In genomic region chr9:73269430-73270101, GRCh38 we compare ENCODE assay signal across 9 cellular contexts.
DNase-seq lines count a peak whose midpoint lies in the region; ATAC-seq and TF ChIP-seq lines count a peak whose summit lies in the region.
"Had no signal": no experiment of that assay in that cellular context is flagged by ENCODE, and none has a peak within 500 bp of the region (broad histone marks: within the 10 kb centered on the region; RNA-seq: fewer than 3 reads in every experiment).

No MANE protein-coding gene starts in this region.

- H3K27me3 ChIP-seq in endodermal cell (ENCODE audit: control insufficient read depth, insufficient read depth, low read length, poor library complexity, severe bottlenecking): peaks cover 14% of the 10 kb centered on the region

- H3K9me3 ChIP-seq in endodermal cell (ENCODE audit: control insufficient read depth, low read length): no peaks in the 10 kb centered on the region

- 0 to 35% methylated on average over 1 to 4 of the region's 4 CpGs for WGBS in endodermal cell (ENCODE audit: insufficient coverage in 1 of 2, insufficient read length in 1 of 2), 2 experiments

- peak overlapping the region; percentile 41 for H3K27ac Mint-ChIP-seq in endodermal cell
- H3K27ac Mint-ChIP-seq in osteocyte (ENCODE audit: unreplicated experiment): no peak overlapping the region
- H3K27ac Mint-ChIP-seq: T-helper 17 cell had no signal

- no peak overlapping the region for H3K27ac ChIP-seq in endodermal cell (ENCODE audit: low read depth, low read length)

- H3K27me3 Mint-ChIP-seq in endodermal cell (ENCODE audit: insufficient read depth): peaks cover 6% of the 10 kb centered on the region
- peaks cover 2% of the 10 kb centered on the region for H3K27me3 Mint-ChIP-seq in osteocyte (ENCODE audit: unreplicated experiment)

- H3K36me3 Mint-ChIP-seq in endodermal cell (ENCODE audit: low read depth) (no peaks in the 10 kb centered on the region), osteocyte (ENCODE audit: unreplicated experiment) (no peaks in the 10 kb centered on the region)

- H3K4me3 Mint-ChIP-seq in endodermal cell: peak overlapping the region; percentile 15
- H3K4me3 Mint-ChIP-seq in osteocyte (ENCODE audit: unreplicated experiment): no peak overlapping the region
- H3K4me3 Mint-ChIP-seq: T-helper 17 cell had no signal

- TF ChIP-seq CTCF in endodermal cell (conservative IDR thresholded peaks at IDR 0.05) (peak; percentile 69), osteocyte (IDR thresholded peaks at IDR 0.05) (peak; percentile 28)

- ATAC-seq in HG02840 (IDR thresholded peaks at IDR 0.05; ENCODE audit: low FRiP score, unreplicated experiment): no peak
- ATAC-seq: T-helper 17 cell had no signal

- DNase-seq in NCI-H1092 treated with DMSO at 0.1 percent for 48 hours (lab: John Stamatoyannopoulos, UW) (peak; percentile 12), NCI-H1092 (lab: John Stamatoyannopoulos, UW) (no peak), NCI-H460 (ENCODE audit: extremely low read depth, low read depth) (peak; percentile 40), endodermal cell (peak; percentile 60), osteocyte (ENCODE audit: extremely low spot score, unreplicated experiment) (no peak), amygdala (lab: John Stamatoyannopoulos, UW) (no peak), OCI-M2 (lab: John Stamatoyannopoulos, UW; ENCODE audit: unreplicated experiment) (no peak)
- DNase-seq: T-helper 17 cell had no signal

- H3K4me1 Mint-ChIP-seq in endodermal cell: peaks cover 42% of the 10 kb centered on the region
- peaks cover 5% of the 10 kb centered on the region for H3K4me1 Mint-ChIP-seq in osteocyte (ENCODE audit: unreplicated experiment)
- H3K4me1 Mint-ChIP-seq: T-helper 17 cell had no signal

- H3K36me3 ChIP-seq in endodermal cell (ENCODE audit: control insufficient read depth, insufficient read depth, low read length): no peaks in the 10 kb centered on the region

- H3K9ac ChIP-seq in endodermal cell (ENCODE audit: extremely low read depth, low read length, poor library complexity, severe bottlenecking): no peak overlapping the region

- H3K4me1 ChIP-seq in endodermal cell (ENCODE audit: control insufficient read depth, insufficient read depth, low read length): peaks cover 4% of the 10 kb centered on the region

- peak overlapping the region; percentile 3 for H3K4me3 ChIP-seq in endodermal cell (ENCODE audit: low read length)

- H3K9me3 Mint-ChIP-seq in endodermal cell (peaks cover 2% of the 10 kb centered on the region), osteocyte (ENCODE audit: unreplicated experiment) (no peaks in the 10 kb centered on the region)

Comparison
In these comparisons a context has a peak if more than half of its experiments do, and no peak if none do; other contexts are left out.
1. DNase-seq: peak in NCI-H1092 treated with DMSO at 0.1 percent for 48 hours (single experiment), NCI-H460 (single experiment) and endodermal cell (single experiment); none in NCI-H1092 (single experiment), osteocyte (single experiment), amygdala (0 of 56) and OCI-M2 (single experiment).